Comparison of ENCODE assay signal across 29 cellular contexts in the genomic region with DNA sequence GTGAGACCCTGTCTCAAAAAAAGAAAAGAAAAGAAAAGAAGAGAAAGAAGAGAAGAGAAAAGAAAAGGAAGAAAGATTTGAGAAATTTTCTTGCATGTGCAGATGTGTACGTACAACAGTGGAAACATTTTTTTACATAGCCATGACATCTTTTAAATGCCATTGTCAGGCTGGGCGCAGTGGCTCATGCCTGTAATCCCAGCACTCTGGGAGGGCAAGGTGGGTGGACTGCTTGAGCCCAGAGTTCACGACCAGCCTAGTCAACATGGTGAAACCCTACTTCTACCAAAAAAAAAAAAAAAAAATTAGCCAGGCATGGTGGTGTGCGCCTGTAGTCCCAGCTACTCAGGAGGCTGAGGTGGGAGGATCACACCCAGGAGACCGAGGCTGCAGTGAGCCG. TPM values are rescaled to one million over a fixed set of nuclear protein-coding genes. Genes with fewer than 3 reads are reported as not detected.
"Had no signal": no experiment of that assay in that cellular context is flagged by ENCODE, and none has a peak within 500 bp of the region (broad histone marks: within the 10 kb centered on the region; RNA-seq: fewer than 3 reads in every experiment).

No MANE protein-coding gene starts in this region.

- H3K27ac ChIP-seq: coronary artery, epithelial cell of prostate, esophagus squamous epithelium, gastrocnemius medialis, heart right ventricle had no signal

- DNase-seq: dermis blood vessel endothelial cell; effector CD8-positive, alpha-beta T cell; effector memory CD8-positive, alpha-beta T cell; endodermal cell; erythroblast; esophagus squamous epithelium; foreskin fibroblast; foreskin melanocyte; gastrocnemius medialis; glutamatergic neuron; head of caudate nucleus; heart right ventricle; hippocampal formation; kidney glomerular epithelial cell; left colon; left ventricle myocardium superior; mammary epithelial cell; mesendoderm; midbrain had no signal

- H3K4me3 ChIP-seq: coronary artery, esophagus squamous epithelium, gastrocnemius medialis, heart right ventricle, lung had no signal

- H3K9me3 ChIP-seq: esophagus squamous epithelium, gastrocnemius medialis, heart right ventricle had no signal

- FAIRE-seq: colon, endometrium, islet of Langerhans, keratinocyte had no signal

- H3K27me3 ChIP-seq: esophagus squamous epithelium, gastrocnemius medialis, heart right ventricle had no signal

- ATAC-seq: effector memory CD8-positive, alpha-beta T cell; esophagus mucosa; gastrocnemius medialis; heart right ventricle; left colon; left ventricle myocardium superior had no signal

RNA-seq across cellular contexts. Expression of a gene that starts 39.3 kb away (rescaled TPM):
- total RNA-seq: cerebellum, dermis blood vessel endothelial cell, endodermal cell, gastrocnemius medialis, glomerular endothelial cell, left colon, left ventricle myocardium superior, lung had no signal
- polyA plus RNA-seq: heart right ventricle had no signal
